8 cellular contexts compared by ENCODE assay signal in the genomic region with DNA sequence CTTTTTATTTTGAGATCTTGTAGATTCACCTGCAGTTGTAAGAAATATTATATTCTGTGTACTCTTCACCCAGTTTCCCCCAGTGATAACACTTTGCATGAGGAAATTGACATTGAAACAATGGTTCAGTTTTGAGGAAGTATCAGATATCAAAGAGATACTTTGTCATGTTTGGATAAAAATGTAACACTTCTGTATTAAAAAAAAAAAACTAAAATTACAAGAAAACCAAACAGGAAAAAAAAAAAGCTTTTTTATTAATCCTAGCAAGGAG.
A peak's percentile ranks its signal among the peaks of the same experiment; 100 is the strongest.
DNase-seq lines count a peak whose midpoint lies in the region; ATAC-seq and TF ChIP-seq lines count a peak whose summit lies in the region.
"Had no signal": no experiment of that assay in that cellular context is flagged by ENCODE, and none has a peak within 500 bp of the region (broad histone marks: within the 10 kb centered on the region; RNA-seq: fewer than 3 reads in every experiment).

No MANE protein-coding gene starts in this region.

- H3K4me3 Mint-ChIP-seq in immature natural killer cell (peak overlapping the region; percentile 71 to 79 (median 75)), MCF 10A (ENCODE audit: unreplicated experiment) (no peak overlapping the region)

- H3K36me3 ChIP-seq in DOHH2 (ENCODE audit: control insufficient read depth, low read length) (peaks cover 8% of the 10 kb centered on the region; the same call in 1 of the 2 replicates), Panc1 (ENCODE audit: control insufficient read depth, insufficient read depth, low read length) (no peaks in the 10 kb centered on the region)
- H3K36me3 ChIP-seq: heart right ventricle had no signal

- 0 out of 2 replicates have a peak, but pooled peaks cover 3% of the 10 kb centered on the region for H3F3A ChIP-seq in DOHH2 (ENCODE audit: control insufficient read depth, insufficient read depth)

- POLR2A ChIA-PET in Panc1 (lab: Charles Lee) (interaction anchor here (0.6 kb wide), 1 partner anchor 138 kb away, joined by 4 read pairs; no protein-coding TSS in a partner anchor), MCF 10A (lab: Yijun Ruan, JAX) (no interaction called here)

- H3K4me3 ChIP-seq in DOHH2 (ENCODE audit: low read length) (no peak overlapping the region), Panc1 (ENCODE audit: low read depth in 2 of 2, low read length in 2 of 2) (no peak overlapping the region)
- H3K4me3 ChIP-seq: heart right ventricle had no signal

- BruUV-seq in Panc1 (replicated peaks; lab: Mats Ljungman, UMichigan) = no TSS peak
- no TSS peak for BruUV-seq in MCF 10A (replicated peaks; lab: Mats Ljungman, UMichigan)

- H3K27me3 ChIP-seq in DOHH2 (ENCODE audit: control insufficient read depth, low read length) (no peaks in the 10 kb centered on the region), Panc1 (ENCODE audit: control insufficient read depth, insufficient read depth, low read length) (no peaks in the 10 kb centered on the region)
- H3K27me3 ChIP-seq: heart right ventricle had no signal

- H3K9me3 Mint-ChIP-seq in immature natural killer cell (no peaks in the 10 kb centered on the region), MCF 10A (ENCODE audit: unreplicated experiment) (no peaks in the 10 kb centered on the region)

- in situ Hi-C loops in Panc1 (cut with HindIII; ENCODE audit: low pct_unique_long_range_greater_than_20kb, low sequenced_read_pairs) = no loop called here

- no peaks in the 10 kb centered on the region for H4K20me1 ChIP-seq in DOHH2 (ENCODE audit: control insufficient read depth, insufficient read depth, low read depth, low read length)

- H3K9me2 ChIP-seq in DOHH2 (replicated peaks; ENCODE audit: control insufficient read depth, low read length) = no peaks in the 10 kb centered on the region

- H3K27me3 Mint-ChIP-seq in immature natural killer cell (ENCODE audit: low read depth in 3 of 3) = peaks cover 22 to 38% (median 35%) of the 10 kb centered on the region in 3 donors
- H3K27me3 Mint-ChIP-seq in MCF 10A (ENCODE audit: insufficient read depth, unreplicated experiment) = no peaks in the 10 kb centered on the region

- peaks cover 89 to 96% of the 10 kb centered on the region in 2 donors for H3K4me1 Mint-ChIP-seq in immature natural killer cell
- peaks cover 20% of the 10 kb centered on the region for H3K4me1 Mint-ChIP-seq in MCF 10A (ENCODE audit: insufficient read depth, unreplicated experiment)

- peaks cover 55% of the 10 kb centered on the region for H3K4me1 ChIP-seq in DOHH2 (ENCODE audit: control insufficient read depth, low read length)
- peaks cover 18% of the 10 kb centered on the region for H3K4me1 ChIP-seq in Panc1 (ENCODE audit: control insufficient read depth, insufficient read depth, low read length)

- H3K27ac Mint-ChIP-seq in immature natural killer cell (peak overlapping the region; percentile 100), MCF 10A (ENCODE audit: low read depth, unreplicated experiment) (no peak overlapping the region)

- peak; percentile 22 for ATAC-seq in GM21526 (IDR thresholded peaks at IDR 0.05; ENCODE audit: low FRiP score, unreplicated experiment)
- no peak for ATAC-seq in Panc1

- no peak for TF ChIP-seq CTCF in DOHH2 (IDR thresholded peaks at IDR 0.05; ENCODE audit: low read depth, low read length, poor library complexity, severe bottlenecking)
- TF ChIP-seq CTCF in Panc1 (IDR thresholded peaks at IDR 0.05) = no peak
- TF ChIP-seq CTCF in MCF 10A (IDR thresholded peaks at IDR 0.05; ENCODE audit: unreplicated experiment) = no peak

- H3K27ac ChIP-seq in DOHH2 (ENCODE audit: low read depth, low read length) (peak overlapping the region; percentile 81), Panc1 (ENCODE audit: low read length) (peak overlapping the region; percentile 85; the same call in 1 of the 2 replicates)

- CTCF ChIA-PET in Panc1 (lab: Charles Lee) = no interaction called here
- CTCF ChIA-PET in MCF 10A (lab: Yijun Ruan, JAX) = interaction anchor here (1.0 to 1.1 kb wide), 2 partner anchors 15 to 35 kb away, joined by 3 to 5 read pairs; no protein-coding TSS in a partner anchor

- no peaks in the 10 kb centered on the region for H3K9me3 ChIP-seq in DOHH2 (ENCODE audit: control insufficient read depth, insufficient read depth, low read length)
- no peaks in the 10 kb centered on the region for H3K9me3 ChIP-seq in Panc1 (ENCODE audit: control insufficient read depth, insufficient read depth, low read depth, low read length)
- H3K9me3 ChIP-seq: heart right ventricle had no signal

- no peak for DNase-seq in Panc1 (ENCODE audit: low read depth, low spot score)
- no peak for DNase-seq in immature natural killer cell
- no peak for DNase-seq in MCF 10A (ENCODE audit: unreplicated experiment)
- no peak for DNase-seq in NCI-H2081 (lab: John Stamatoyannopoulos, UW)
- no peak for DNase-seq in Ammon's horn (ENCODE audit: low spot score)

- peak overlapping the region; percentile 36 for H3K4me2 ChIP-seq in DOHH2 (ENCODE audit: low read length)

- intact Hi-C loops in Panc1 (cut with micrococcal nuclease; ENCODE audit: unreplicated experiment) = loop anchor here (10.0 kb wide), 1 partner anchor 72 kb away; no protein-coding TSS in a partner anchor
- intact Hi-C loops in MCF 10A (cut with micrococcal nuclease) = no loop called here

- H3K79me2 ChIP-seq in DOHH2 (ENCODE audit: control insufficient read depth, low read length) = no peaks in the 10 kb centered on the region

- H3K36me3 Mint-ChIP-seq in immature natural killer cell (no peaks in the 10 kb centered on the region), MCF 10A (ENCODE audit: insufficient read depth, unreplicated experiment) (no peaks in the 10 kb centered on the region)
